9 cellular contexts compared by ENCODE assay signal in the genomic region with DNA sequence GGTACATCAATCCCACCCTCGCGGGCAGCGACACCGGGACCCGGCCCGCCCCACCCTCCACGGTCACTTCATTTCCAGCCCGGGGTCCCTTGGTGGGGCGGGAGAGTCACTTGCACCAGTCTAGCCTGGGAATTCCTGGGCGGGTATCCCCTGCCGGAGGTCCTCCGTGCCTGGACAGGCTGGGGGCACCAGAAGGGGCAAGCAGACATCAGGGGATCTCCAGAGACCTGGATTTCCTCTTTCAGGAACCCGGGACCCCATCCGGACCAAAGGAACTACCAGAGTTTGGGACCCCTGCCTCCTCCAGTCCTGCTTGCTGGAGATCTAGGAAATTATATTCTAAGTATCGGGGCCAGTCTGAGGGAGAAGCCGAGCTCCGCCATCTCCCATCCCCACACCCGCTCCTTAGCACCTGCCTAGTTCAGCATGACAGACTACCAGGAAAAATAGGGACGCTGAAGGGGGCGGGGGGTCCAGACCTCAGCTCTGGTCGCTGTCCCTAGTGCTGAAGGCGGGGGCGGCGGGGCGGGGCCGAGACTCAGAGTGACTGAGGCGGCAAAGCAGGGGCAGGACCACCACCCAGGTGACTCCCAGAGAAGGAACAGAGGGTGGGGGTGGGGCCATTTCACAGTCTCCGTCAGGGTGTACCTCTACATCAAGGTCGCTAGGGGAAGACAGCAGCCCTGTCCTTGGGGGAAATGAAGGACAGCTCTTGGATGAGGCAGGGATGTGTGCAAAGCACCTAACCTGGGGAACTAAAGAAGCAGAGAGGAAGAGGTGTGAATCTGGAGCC. TPM values are rescaled to one million over a fixed set of nuclear protein-coding genes. Genes with fewer than 3 reads are reported as not detected.
A peak's percentile ranks its signal among the peaks of the same experiment; 100 is the strongest.
DNase-seq lines count a peak whose midpoint lies in the region; ATAC-seq and TF ChIP-seq lines count a peak whose summit lies in the region.
"Had no signal": no experiment of that assay in that cellular context is flagged by ENCODE, and none has a peak within 500 bp of the region (broad histone marks: within the 10 kb centered on the region; RNA-seq: fewer than 3 reads in every experiment).

No MANE protein-coding gene starts in this region.

- no peaks in the 10 kb centered on the region for H3K79me2 ChIP-seq in KMS-11 (ENCODE audit: insufficient read depth, low read depth)

- no peaks in the 10 kb centered on the region for H4K20me1 ChIP-seq in KMS-11 (ENCODE audit: insufficient read depth)

- DNase-seq in Calu3: peak; percentile 78
- no peak for DNase-seq in RWPE2 (ENCODE audit: low spot score)
- DNase-seq in activated gamma-delta T cell treated with Interleukin-2 at 50 U/mL for 16 hours: peak; percentile 68
- peak in 4 of 5 donors; percentile 53 to 66 (median 55) for DNase-seq in heart left ventricle
- DNase-seq in psoas muscle: peak; percentile 64 to 69

- H3K4me1 ChIP-seq in KMS-11 (ENCODE audit: low read depth, poor library complexity, severe bottlenecking) (peaks cover 27% of the 10 kb centered on the region), RWPE2 (ENCODE audit: insufficient read depth, poor library complexity, severe bottlenecking) (no peaks in the 10 kb centered on the region), heart left ventricle (peaks cover 0 to 29% (median 17%) of the 10 kb centered on the region in 12 donors), psoas muscle (peaks cover 16% of the 10 kb centered on the region), urinary bladder (ENCODE audit: insufficient read depth) (peaks cover 2% of the 10 kb centered on the region)

- CTCF ChIA-PET in Calu3 (lab: Charles Lee): interaction anchor here (0.6 to 1.5 kb wide), 7 partner anchors 16 to 632 kb away, joined by 3 to 19 read pairs (median 5); partner anchors contain the start of genes FDPS and SCAMP3

- peaks cover 34% of the 10 kb centered on the region for H3K36me3 Mint-ChIP-seq in Calu3 (ENCODE audit: insufficient read depth, unreplicated experiment)

- no peak overlapping the region for H3K27ac ChIP-seq in KMS-11
- peak overlapping the region; percentile 14 for H3K27ac ChIP-seq in RWPE2 (ENCODE audit: poor library complexity, severe bottlenecking)
- peak overlapping the region in 9 of 12 donors; percentile 16 to 69 (median 53) for H3K27ac ChIP-seq in heart left ventricle
- H3K27ac ChIP-seq in psoas muscle: peak overlapping the region; percentile 39
- H3K27ac ChIP-seq in urinary bladder (ENCODE audit: low read depth): no peak overlapping the region

- peaks cover 27% of the 10 kb centered on the region for H3K4me1 Mint-ChIP-seq in Calu3 (ENCODE audit: low read depth, unreplicated experiment)

- H3K4me3 ChIP-seq in KMS-11 (IDR thresholded peaks at IDR 0.05; ENCODE audit: insufficient read depth, low read depth, low read length): peak overlapping the region; percentile 99
- peak overlapping the region; percentile 53 for H3K4me3 ChIP-seq in RWPE2 (ENCODE audit: severe bottlenecking)
- peak overlapping the region; percentile 33 to 82 (median 70) for H3K4me3 ChIP-seq in heart left ventricle
- H3K4me3 ChIP-seq in psoas muscle: peak overlapping the region; percentile 86
- peak overlapping the region; percentile 70 for H3K4me3 ChIP-seq in urinary bladder (ENCODE audit: low read depth, low read length)

- H3K36me3 ChIP-seq in KMS-11 (ENCODE audit: insufficient read depth) (no peaks in the 10 kb centered on the region), RWPE2 (ENCODE audit: low read depth) (no peaks in the 10 kb centered on the region), heart left ventricle (no peaks in the 10 kb centered on the region), psoas muscle (ENCODE audit: insufficient read depth in 1 of 2, low read depth in 1 of 2) (no peaks in the 10 kb centered on the region), urinary bladder (ENCODE audit: insufficient read depth) (no peaks in the 10 kb centered on the region)

- TF ChIP-seq CTCF in Calu3 (IDR thresholded peaks at IDR 0.05; ENCODE audit: unreplicated experiment): peak; percentile 75
- TF ChIP-seq CTCF in KMS-11 (conservative IDR thresholded peaks at IDR 0.05; ENCODE audit: low read depth, low read length): peak; percentile 69
- TF ChIP-seq CTCF in RWPE2 (IDR thresholded peaks at IDR 0.05; ENCODE audit: poor library complexity, severe bottlenecking): peak; percentile 17
- TF ChIP-seq CTCF in heart left ventricle (IDR thresholded peaks at IDR 0.05): peak in 4 of 12 donors; percentile 11 to 18 (median 15)
- TF ChIP-seq CTCF in psoas muscle (IDR thresholded peaks at IDR 0.05): no peak

- WGBS in heart left ventricle, 4 donors: 1 to 2% (median 1%) methylated on average over 13 to 29 of the region's 29 CpGs
- 2 to 3% (median 3%) methylated on average over 25 to 29 of the region's 29 CpGs for WGBS in psoas muscle, 3 donors
- 1% methylated on average over 29 of the region's 29 CpGs for WGBS in urinary bladder

- H2AFZ ChIP-seq in KMS-11 (ENCODE audit: low read depth): peak overlapping the region; percentile 90

- H3K9me3 ChIP-seq in RWPE2 (ENCODE audit: severe bottlenecking) (no peaks in the 10 kb centered on the region), heart left ventricle (no peaks in the 10 kb centered on the region), psoas muscle (no peaks in the 10 kb centered on the region)

- H3K4me3 Mint-ChIP-seq in Calu3 (ENCODE audit: low read depth, unreplicated experiment): peak overlapping the region; percentile 75

- H3K27me3 ChIP-seq in KMS-11 (ENCODE audit: insufficient read depth, low read depth) (peaks cover 4% of the 10 kb centered on the region), RWPE2 (ENCODE audit: insufficient read depth, poor library complexity, severe bottlenecking) (no peaks in the 10 kb centered on the region), heart left ventricle (no peaks in the 10 kb centered on the region), psoas muscle (ENCODE audit: insufficient read depth in 3 of 3, low read length in 2 of 3) (no peaks in the 10 kb centered on the region)

- no peak overlapping the region for H3K9ac ChIP-seq in KMS-11

- no peaks in the 10 kb centered on the region for H3K9me3 Mint-ChIP-seq in Calu3 (ENCODE audit: low read depth, unreplicated experiment)

- H3K27ac Mint-ChIP-seq in Calu3 (ENCODE audit: unreplicated experiment): no peak overlapping the region

- ATAC-seq in RWPE2 (ENCODE audit: low read depth): peak; percentile 41
- peak in 2 of 4 donors; percentile 5 to 15 for ATAC-seq in heart left ventricle
- ATAC-seq in psoas muscle: peak in 1 of 4 donors; percentile 12
- no peak for ATAC-seq in HG02588 (IDR thresholded peaks at IDR 0.05; ENCODE audit: unreplicated experiment)

- intact Hi-C loops in Calu3 (cut with micrococcal nuclease; ENCODE audit: unreplicated experiment) (loop anchor here (2.0 kb wide), 1 partner anchor 45 kb away; no protein-coding TSS in a partner anchor), heart left ventricle (cut with DNase I) (loop anchor here in 8 of 10 donors (1.0 to 5.0 kb wide), 5 partner anchors 27 to 45 kb away; partner anchors contain the start of genes RUSC1 (in 6 of the 8) and FDPS (in 4 of the 8)), psoas muscle (cut with DNase I) (loop anchor here (2.0 to 5.0 kb wide), 2 partner anchors 44 to 45 kb away; partner anchors contain the start of gene RUSC1 (in 1 of the 2))

- TF ChIP-seq POLR2A in heart left ventricle (IDR thresholded peaks at IDR 0.05): no peak

- H3K27me3 Mint-ChIP-seq in Calu3 (ENCODE audit: unreplicated experiment): no peaks in the 10 kb centered on the region

- BruUV-seq in Calu3 (replicated peaks; lab: Mats Ljungman, UMichigan): no TSS peak

- H3K4me2 ChIP-seq in KMS-11: peak overlapping the region; percentile 99

RNA-seq across cellular contexts. Expression of gene HCN3, which starts 0.8 kb away (rescaled TPM):
- total RNA-seq in Calu3 (2022) (11.8 and 19.6 TPM in 2 replicates), heart left ventricle (1 to 10 TPM in 4 of 9 donors, under 1 TPM in 5; 0.49 to 1.7 (median 0.99) TPM), psoas muscle (under 1 TPM in 3 of 4 donors, not detected in 1; 0.27 to 0.82 (median 0.32) TPM), urinary bladder (3.0 TPM)
- polyA plus RNA-seq in heart left ventricle (1 to 10 TPM; 1.2 to 1.4 TPM), psoas muscle (under 1 TPM; 0.38 to 0.97 (median 0.52) TPM), urinary bladder (3.2 TPM)

RNA-seq across cellular contexts. Expression of gene CLK2, which starts 4.8 kb away (rescaled TPM):
- total RNA-seq in Calu3 (2022) (78.5 and 79.4 TPM in 2 replicates), heart left ventricle (10 to 100 TPM in 8 of 9 donors, 1 to 10 TPM in 1; 9.6 to 26.1 (median 17.2) TPM), psoas muscle (10 to 100 TPM; 11.7 to 28.5 (median 22.7) TPM), urinary bladder (29.7 TPM)
- polyA plus RNA-seq in heart left ventricle (10 to 100 TPM; 15.9 to 22.8 TPM), psoas muscle (10 to 100 TPM; 15.2 to 20.9 (median 15.3) TPM), urinary bladder (42.3 TPM)

RNA-seq across cellular contexts. Expression of gene SCAMP3, which starts 15.9 kb away (rescaled TPM):
- total RNA-seq in Calu3 (2022) (85.1 and 104 TPM in 2 replicates), heart left ventricle (10 to 100 TPM; 51.2 to 92.8 (median 65.8) TPM), psoas muscle (10 to 100 TPM; 49.5 to 70.7 (median 57.2) TPM), urinary bladder (13.1 TPM)
- polyA plus RNA-seq in heart left ventricle (100 to 1,000 TPM in 1 of 2 donors, 10 to 100 TPM in 1; 53.3 to 123 TPM), psoas muscle (100 to 1,000 TPM in 2 of 3 donors, 10 to 100 TPM in 1; 75.0 to 159 (median 108) TPM), urinary bladder (74.9 TPM)

RNA-seq across cellular contexts. Expression of gene ENTREP3, which starts 22.8 kb away (rescaled TPM):
- 25.2 and 25.9 TPM in 2 replicates for total RNA-seq in Calu3 (2022)
- 10 to 100 TPM; 10.5 to 24.4 (median 12.8) TPM for total RNA-seq in heart left ventricle
- 10 to 100 TPM in 1 of 2 donors, 1 to 10 TPM in 1; 5.1 to 21.6 TPM for polyA plus RNA-seq in heart left ventricle
- total RNA-seq in psoas muscle: 10 to 100 TPM; 20.6 to 28.8 (median 23.8) TPM
- polyA plus RNA-seq in psoas muscle: 10 to 100 TPM; 17.6 to 61.3 (median 21.2) TPM
- total RNA-seq in urinary bladder: 2.6 TPM
- polyA plus RNA-seq in urinary bladder: 37.8 TPM

RNA-seq across cellular contexts. Expression of gene PKLR, which starts 23.1 kb away (rescaled TPM):
- total RNA-seq in Calu3 (2022) (not detected in 2 replicates), heart left ventricle (under 1 TPM in 1 of 9 donors, not detected in 8; 0.09 TPM), psoas muscle (not detected), urinary bladder (not detected)
- polyA plus RNA-seq in heart left ventricle (not detected), psoas muscle (under 1 TPM in 1 of 3 donors, not detected in 2; 0.01 TPM), urinary bladder (not detected)
- total RNA-seq: T-helper 2 cell treated with Interferon-gamma antibody and Interleukin-4, amounts not matched to agents 100 ng/mL and 5 ng/mL, for 36 hours had no signal

Comparison
In these comparisons a context has a peak if more than half of its experiments do, and no peak if none do; other contexts are left out.
1. H3K27ac ChIP-seq: peak in RWPE2 (single experiment), heart left ventricle (9 of 12) and psoas muscle (single experiment); none in KMS-11 (single experiment) and urinary bladder (single experiment).
2. Peak in every context shown above with its lines, with median percentiles within 50 percentile points of each other: H3K4me3 ChIP-seq.